ENCODE assay signal across 10 cellular contexts in the genomic region with DNA sequence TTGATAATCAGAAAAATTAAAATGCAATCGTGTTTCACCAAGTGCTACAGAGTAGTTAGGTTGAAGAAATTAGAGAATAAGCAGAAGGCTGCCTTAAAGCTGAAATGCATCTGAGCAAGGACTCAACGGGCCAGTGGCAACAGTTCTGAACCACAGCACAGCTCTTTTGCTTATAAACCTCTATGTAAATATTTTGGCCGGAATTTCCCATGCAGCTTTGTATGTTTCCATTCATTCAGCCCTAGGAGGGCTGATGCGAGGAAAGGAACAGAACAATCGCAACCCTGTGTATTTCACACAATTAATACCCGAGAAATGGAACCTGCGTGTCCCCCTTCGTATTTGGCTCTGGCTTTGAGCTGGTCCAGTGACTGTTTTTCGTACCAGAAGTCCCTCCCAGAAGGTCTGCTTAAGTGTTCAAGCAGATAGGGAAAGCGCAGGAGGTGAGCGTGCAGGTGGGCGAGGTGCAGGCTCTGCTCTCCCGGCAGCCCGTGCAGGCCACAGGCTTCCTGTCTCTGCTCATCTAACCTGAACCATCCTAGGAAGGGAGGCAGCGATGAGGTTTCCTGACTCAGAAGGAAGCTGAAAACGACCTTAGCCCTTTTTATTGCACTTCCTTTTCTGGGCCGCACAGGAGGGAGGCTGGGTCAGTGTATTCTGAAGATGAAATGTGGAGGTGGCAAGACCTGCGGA.
DNase-seq lines count a peak whose midpoint lies in the region; ATAC-seq and TF ChIP-seq lines count a peak whose summit lies in the region.
"Had no signal": no experiment of that assay in that cellular context is flagged by ENCODE, and none has a peak within 500 bp of the region (broad histone marks: within the 10 kb centered on the region; RNA-seq: fewer than 3 reads in every experiment).

No MANE protein-coding gene starts in this region.

- H3K9me3 Mint-ChIP-seq in osteocyte (ENCODE audit: unreplicated experiment), result no peaks in the 10 kb centered on the region
- H3K9me3 Mint-ChIP-seq: neural crest cell had no signal

- H3K27me3 ChIP-seq in BLaER1 treated with 17β-estradiol and CSF1 and Interleukin-3, amounts not matched to agents 10 nM and 100 nM, result 0 out of 22 replicates have a peak, but pooled peaks cover 0 to 6% (median 0%) of the 10 kb centered on the region in 11 experiments

- no peak for TF ChIP-seq CTCF in osteocyte (IDR thresholded peaks at IDR 0.05)

- no peak overlapping the region for H3K4me3 Mint-ChIP-seq in osteocyte (ENCODE audit: unreplicated experiment)
- H3K4me3 Mint-ChIP-seq: neural crest cell had no signal

- H3K27ac Mint-ChIP-seq in osteocyte (ENCODE audit: unreplicated experiment), result no peak overlapping the region

- no peaks in the 10 kb centered on the region for H3K4me1 Mint-ChIP-seq in osteocyte (ENCODE audit: unreplicated experiment)

- no peaks in the 10 kb centered on the region for H3K36me3 Mint-ChIP-seq in osteocyte (ENCODE audit: unreplicated experiment)

- peak overlapping the region; percentile 53 to 91 (median 82) for H3K4me2 ChIP-seq in BLaER1 treated with 17β-estradiol and CSF1 and Interleukin-3, amounts not matched to agents 10 nM and 100 nM

- peak; percentile 19 to 36 for DNase-seq in activated CD4-positive, alpha-beta T cell treated with anti-CD3 and anti-CD28 coated beads, Interleukin-2, amount 50 U/mL, for 48 hours
- DNase-seq in kidney tubule cell (ENCODE audit: low spot score), result peak; percentile 29
- DNase-seq in hepatic stellate cell (ENCODE audit: low spot score), result no peak
- no peak for DNase-seq in osteocyte (ENCODE audit: extremely low spot score, unreplicated experiment)
- no peak for DNase-seq in NCI-H1092 treated with DMSO at 0.1 percent for 48 hours (lab: John Stamatoyannopoulos, UW)
- no peak for DNase-seq in kidney glomerular epithelial cell (lab: John Stamatoyannopoulos, UW)

- peaks cover 6% of the 10 kb centered on the region for H3K27me3 Mint-ChIP-seq in osteocyte (ENCODE audit: unreplicated experiment)

- peak overlapping the region in 5 of 11 experiments; percentile 15 to 56 (median 36); a peak in 8 of 22 replicates for H3K9ac ChIP-seq in BLaER1 treated with 17β-estradiol and CSF1 and Interleukin-3, amounts not matched to agents 10 nM and 100 nM

- peaks cover 0 to 27% (median 12%) of the 10 kb centered on the region in 11 experiments; a peak in 10 of 22 replicates for H3K9me3 ChIP-seq in BLaER1 treated with 17β-estradiol and CSF1 and Interleukin-3, amounts not matched to agents 10 nM and 100 nM (replicated peaks in 1 of 11)
- H3K9me3 ChIP-seq: SJSA1 had no signal

- H3K4me3 ChIP-seq in BLaER1 treated with 17β-estradiol and CSF1 and Interleukin-3, amounts not matched to agents 10 nM and 100 nM, result peak overlapping the region in 3 of 10 experiments; percentile 7 to 29 (median 28); a peak in 5 of 20 replicates
- H3K4me3 ChIP-seq: SJSA1 had no signal

- no peaks in the 10 kb centered on the region for H4K20me1 ChIP-seq in BLaER1 treated with 17β-estradiol and CSF1 and Interleukin-3, amounts not matched to agents 10 nM and 100 nM

- H3K4me1 ChIP-seq in BLaER1 treated with 17β-estradiol and CSF1 and Interleukin-3, amounts not matched to agents 10 nM and 100 nM, result peaks cover 27 to 98% (median 80%) of the 10 kb centered on the region in 10 experiments
- H3K4me1 ChIP-seq: SJSA1 had no signal

- peak overlapping the region in 5 of 11 experiments; percentile 6 to 65 (median 51); a peak in 10 of 22 replicates for H3K27ac ChIP-seq in BLaER1 treated with 17β-estradiol and CSF1 and Interleukin-3, amounts not matched to agents 10 nM and 100 nM
- H3K27ac ChIP-seq: SJSA1 had no signal

- H3K36me3 ChIP-seq in BLaER1 treated with 17β-estradiol and CSF1 and Interleukin-3, amounts not matched to agents 10 nM and 100 nM, result no peaks in the 10 kb centered on the region
- H3K36me3 ChIP-seq: SJSA1 had no signal

- peak; percentile 41 for ATAC-seq in HG03565 (IDR thresholded peaks at IDR 0.05; ENCODE audit: unreplicated experiment)

Comparison
In these comparisons a context has a peak if more than half of its experiments do, and no peak if none do; other contexts are left out.
1. DNase-seq: peak in activated CD4-positive, alpha-beta T cell treated with anti-CD3 and anti-CD28 coated beads, Interleukin-2, amount 50 U/mL, for 48 hours (2 of 2) and kidney tubule cell (single experiment); none in hepatic stellate cell (single experiment), osteocyte (single experiment), NCI-H1092 treated with DMSO at 0.1 percent for 48 hours (single experiment) and kidney glomerular epithelial cell (single experiment).